In the genomic region with DNA sequence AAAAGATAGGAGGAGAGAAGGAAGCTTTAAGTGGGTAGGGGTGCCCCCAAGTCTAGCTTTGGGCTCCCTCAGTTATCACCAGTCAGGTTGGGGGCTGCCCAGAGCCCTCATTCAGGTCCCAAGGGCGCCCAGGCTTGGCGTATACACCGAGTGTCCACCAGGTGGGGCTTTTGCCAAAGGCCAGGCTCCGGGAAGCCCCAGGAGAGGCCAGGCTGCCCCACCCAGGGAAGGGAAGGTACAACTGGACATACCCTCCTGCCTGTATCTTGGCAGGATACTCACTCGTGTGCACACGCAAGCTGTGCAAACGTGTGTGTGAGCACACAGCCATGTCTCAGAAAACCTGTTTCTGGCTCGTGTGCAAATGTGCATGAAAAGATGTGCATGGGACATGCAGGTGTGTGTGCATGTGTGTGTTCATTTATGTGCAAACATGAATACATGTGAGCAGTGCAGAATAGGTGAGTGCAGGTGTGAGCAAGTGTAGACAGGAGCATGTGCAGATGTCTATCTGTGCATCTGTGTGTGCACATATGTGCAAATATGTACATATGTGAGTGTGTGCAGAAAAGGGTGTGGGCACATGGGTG, we compare ENCODE assay signal across 8 cellular contexts. TPM values are rescaled to one million over a fixed set of nuclear protein-coding genes. Genes with fewer than 3 reads are reported as not detected.
A peak's percentile ranks its signal among the peaks of the same experiment; 100 is the strongest.
DNase-seq lines count a peak whose midpoint lies in the region; ATAC-seq and TF ChIP-seq lines count a peak whose summit lies in the region.

No MANE protein-coding gene starts in this region.

- H3K36me3 ChIP-seq in A673 (ENCODE audit: insufficient read depth, low read length, poor library complexity, severe bottlenecking): no peaks in the 10 kb centered on the region
- no peaks in the 10 kb centered on the region for H3K36me3 ChIP-seq in parathyroid adenoma (ENCODE audit: control insufficient read depth, insufficient read depth, low read length)

- no peak overlapping the region for H3K4me3 ChIP-seq in A673 (ENCODE audit: low read depth, low read length, poor library complexity, severe bottlenecking)
- H3K4me3 ChIP-seq in fibroblast of mammary gland (ENCODE audit: control insufficient read depth, low read depth, low read length): no peak overlapping the region
- H3K4me3 ChIP-seq in parathyroid adenoma (ENCODE audit: low read depth, low read length): no peak overlapping the region

- no peak overlapping the region for H2AFZ ChIP-seq in parathyroid adenoma

- DNase-seq in A673 (ENCODE audit: low spot score) (peak; percentile 71), NCI-H526 treated with DMSO at 0.1 percent for 48 hours (lab: John Stamatoyannopoulos, UW) (peak; percentile 21), fibroblast of mammary gland (ENCODE audit: low read depth) (peak; percentile 25)
- peak; percentile 79 for DNase-seq in activated CD8-positive, alpha-beta memory T cell treated with anti-CD3 and anti-CD28 coated beads, Interleukin-2, amount 50 U/mL, for 48 hours

- no TSS peak for BruUV-seq in A673 (replicated peaks; lab: Mats Ljungman, UMichigan)

- intact Hi-C loops in A673 (cut with micrococcal nuclease; ENCODE audit: unreplicated experiment): loop anchor here (1.0 to 5.0 kb wide), 2 partner anchors 273 to 289 kb away; no protein-coding TSS in a partner anchor

- no peaks in the 10 kb centered on the region for H3K79me2 ChIP-seq in parathyroid adenoma

- H3K4me1 ChIP-seq in A673 (ENCODE audit: insufficient read depth, low read length, poor library complexity, severe bottlenecking): no peaks in the 10 kb centered on the region
- H3K4me1 ChIP-seq in parathyroid adenoma: no peaks in the 10 kb centered on the region

- H3K27ac ChIP-seq in A673 (ENCODE audit: low read depth, low read length, poor library complexity, severe bottlenecking) (no peak overlapping the region), parathyroid adenoma (no peak overlapping the region)

- no peaks in the 10 kb centered on the region for H3K9me3 ChIP-seq in A673 (ENCODE audit: low read depth, low read length, poor library complexity, severe bottlenecking)
- no peaks in the 10 kb centered on the region for H3K9me3 ChIP-seq in parathyroid adenoma (ENCODE audit: control insufficient read depth, low read length)

- H3K9ac ChIP-seq in parathyroid adenoma: no peak overlapping the region

- no peak overlapping the region for H3K4me2 ChIP-seq in parathyroid adenoma (ENCODE audit: low read length)

- ATAC-seq in GM18870 (IDR thresholded peaks at IDR 0.05; ENCODE audit: unreplicated experiment): no peak
- no peak for ATAC-seq in HG03095 (IDR thresholded peaks at IDR 0.05; ENCODE audit: unreplicated experiment)

- TF ChIP-seq CTCF in A673 (conservative IDR thresholded peaks at IDR 0.05; ENCODE audit: low read depth, low read length) (peak; percentile 89), GM12874 (IDR thresholded peaks at IDR 0.05; ENCODE audit: insufficient read depth, low read depth, low read length) (peak; percentile 83), fibroblast of mammary gland (conservative IDR thresholded peaks at IDR 0.05; ENCODE audit: control insufficient read depth, insufficient read depth, low read depth, low read length) (peak; percentile 67), parathyroid adenoma (IDR thresholded peaks at IDR 0.05) (peak; percentile 73)

- POLR2A ChIA-PET in A673 (lab: Charles Lee; ENCODE audit: low non-redundant PET): no interaction called here

- CTCF ChIA-PET in A673 (lab: Charles Lee): no interaction called here

- H3K27me3 ChIP-seq in A673 (replicated peaks; ENCODE audit: insufficient read depth, low read depth, low read length, poor library complexity) (no peaks in the 10 kb centered on the region), parathyroid adenoma (ENCODE audit: control insufficient read depth, insufficient read depth, low read length) (peaks cover 2% of the 10 kb centered on the region)

RNA-seq across cellular contexts. Expression of gene CUX2, which starts 9.7 kb away (rescaled TPM):
- 3.4 and 3.8 TPM in 2 replicates for total RNA-seq in A673 (2021)

Comparison
In these comparisons a context has a peak if more than half of its experiments do, and no peak if none do; other contexts are left out.
1. DNase-seq: peak in every context shown above with its lines; median percentile 79 in activated CD8-positive, alpha-beta memory T cell treated with anti-CD3 and anti-CD28 coated beads, Interleukin-2, amount 50 U/mL, for 48 hours; 71 in A673; 25 in fibroblast of mammary gland; 21 in NCI-H526 treated with DMSO at 0.1 percent for 48 hours.